Comparison of ENCODE assay signal across 8 cellular contexts in the genomic region with DNA sequence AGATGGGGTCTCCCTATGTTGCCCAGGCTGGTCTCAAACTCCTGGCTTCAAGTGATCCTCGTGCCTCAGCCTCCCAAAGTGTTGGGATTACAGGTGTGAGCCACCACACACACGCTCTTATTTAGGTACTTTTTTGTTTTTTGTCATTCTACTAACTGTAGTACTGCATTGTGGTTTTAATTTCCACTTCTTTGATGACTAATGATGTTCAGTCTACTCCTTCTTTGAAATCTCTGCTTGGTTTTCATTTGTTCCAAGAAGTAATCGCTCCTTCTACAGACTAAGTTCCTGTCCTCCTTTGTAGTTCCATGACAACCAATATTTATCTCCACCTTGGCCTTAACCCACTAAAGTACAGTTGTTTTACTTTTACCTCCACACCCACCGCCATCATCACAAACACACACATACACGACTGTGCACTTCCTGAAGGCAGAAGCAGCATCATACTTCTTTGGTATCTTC. TPM values are rescaled to one million over a fixed set of nuclear protein-coding genes. Genes with fewer than 3 reads are reported as not detected.
DNase-seq lines count a peak whose midpoint lies in the region; ATAC-seq and TF ChIP-seq lines count a peak whose summit lies in the region.
"Had no signal": no experiment of that assay in that cellular context is flagged by ENCODE, and none has a peak within 500 bp of the region (broad histone marks: within the 10 kb centered on the region; RNA-seq: fewer than 3 reads in every experiment).

No MANE protein-coding gene starts in this region.

- H3K4me3 ChIP-seq in smooth muscle cell, result peak overlapping the region; percentile 50

- peak overlapping the region; percentile 93 for H2AFZ ChIP-seq in smooth muscle cell (ENCODE audit: low read depth)

- H3K9me3 Mint-ChIP-seq in IgD-negative memory B cell, result no peaks in the 10 kb centered on the region
- no peaks in the 10 kb centered on the region for H3K9me3 Mint-ChIP-seq in endothelial cell (ENCODE audit: unreplicated experiment)

- H3F3A ChIP-seq in smooth muscle cell (ENCODE audit: low read depth), result no peaks in the 10 kb centered on the region

- 91% methylated on average over 5 of the region's 5 CpGs for WGBS in smooth muscle cell (ENCODE audit: low lambda C conversion rate)

- no peaks in the 10 kb centered on the region for H3K27me3 ChIP-seq in smooth muscle cell (ENCODE audit: low read depth)

- no peak overlapping the region for H3K27ac ChIP-seq in smooth muscle cell (ENCODE audit: low read depth)

- peak overlapping the region in 3 of 4 donors; percentile 87 to 94 (median 94) for H3K4me3 Mint-ChIP-seq in IgD-negative memory B cell
- peak overlapping the region; percentile 85 for H3K4me3 Mint-ChIP-seq in endothelial cell (ENCODE audit: unreplicated experiment)

- H3K79me2 ChIP-seq in smooth muscle cell (ENCODE audit: low read depth), result no peaks in the 10 kb centered on the region

- H3K27me3 Mint-ChIP-seq in IgD-negative memory B cell (peaks cover 3% of the 10 kb centered on the region), endothelial cell (ENCODE audit: unreplicated experiment) (peaks cover 25% of the 10 kb centered on the region)

- H3K4me2 ChIP-seq in smooth muscle cell, result peak overlapping the region; percentile 92

- H4K20me1 ChIP-seq in smooth muscle cell (ENCODE audit: low read depth), result no peaks in the 10 kb centered on the region

- ATAC-seq in GM18868 (IDR thresholded peaks at IDR 0.05; ENCODE audit: unreplicated experiment) (no peak), HG03159 (IDR thresholded peaks at IDR 0.05; ENCODE audit: unreplicated experiment) (no peak), HG02763 (IDR thresholded peaks at IDR 0.05; ENCODE audit: unreplicated experiment) (no peak)

- H3K9me3 ChIP-seq in smooth muscle cell (replicated peaks; ENCODE audit: low read depth), result no peaks in the 10 kb centered on the region

- H3K36me3 Mint-ChIP-seq in IgD-negative memory B cell, result no peaks in the 10 kb centered on the region
- peaks cover 4% of the 10 kb centered on the region for H3K36me3 Mint-ChIP-seq in endothelial cell (ENCODE audit: low read depth, unreplicated experiment)

- TF ChIP-seq CTCF in endothelial cell (IDR thresholded peaks at IDR 0.05; ENCODE audit: unreplicated experiment), result no peak
- TF ChIP-seq CTCF in smooth muscle cell (IDR thresholded peaks at IDR 0.05; ENCODE audit: borderline replicate concordance, insufficient read depth, poor library complexity, severe bottlenecking), result no peak

- peak; percentile 43 for DNase-seq in activated CD4-positive, alpha-beta T cell treated with anti-CD3 and anti-CD28 coated beads for 48 hours
- DNase-seq in endothelial cell (ENCODE audit: low spot score) (no peak), smooth muscle cell (lab: John Stamatoyannopoulos, UW; ENCODE audit: unreplicated experiment) (no peak)
- DNase-seq: SHP77 had no signal

- no peaks in the 10 kb centered on the region for H3K36me3 ChIP-seq in smooth muscle cell (ENCODE audit: low read depth)

- peaks cover 16 to 21% (median 18%) of the 10 kb centered on the region in 3 donors for H3K4me1 Mint-ChIP-seq in IgD-negative memory B cell
- peaks cover 15% of the 10 kb centered on the region for H3K4me1 Mint-ChIP-seq in endothelial cell (ENCODE audit: unreplicated experiment)

- H3K4me1 ChIP-seq in smooth muscle cell (ENCODE audit: low read depth), result peaks cover 9% of the 10 kb centered on the region

- H3K27ac Mint-ChIP-seq in IgD-negative memory B cell (peak overlapping the region; percentile 83 to 94 (median 93)), endothelial cell (ENCODE audit: unreplicated experiment) (peak overlapping the region; percentile 34)

- H3K9ac ChIP-seq in smooth muscle cell (ENCODE audit: low read depth), result no peak overlapping the region

RNA-seq across cellular contexts. Expression of a gene that starts 0.5 kb away (rescaled TPM):
- polyA plus RNA-seq in IgD-negative memory B cell (0.28 TPM), smooth muscle cell (0.61 TPM in 1 of 2 replicates, not detected in the other)
- total RNA-seq in endothelial cell (ENCODE audit: unreplicated experiment) (0.62 TPM), smooth muscle cell (0.27 and 0.54 TPM in 2 replicates)

RNA-seq across cellular contexts. Expression of a gene that starts 9.0 kb away (rescaled TPM):
- polyA plus RNA-seq in IgD-negative memory B cell (4.6 TPM), smooth muscle cell (33.3 and 34.8 TPM in 2 replicates)
- total RNA-seq in endothelial cell (ENCODE audit: unreplicated experiment) (22.4 TPM), smooth muscle cell (20.5 and 21.3 TPM in 2 replicates)

RNA-seq across cellular contexts. Expression of a gene that starts 47.9 kb away (rescaled TPM):
- polyA plus RNA-seq in IgD-negative memory B cell (14.9 TPM), smooth muscle cell (2.3 and 5.6 TPM in 2 replicates)
- total RNA-seq in endothelial cell (ENCODE audit: unreplicated experiment) (13.7 TPM), smooth muscle cell (3.4 and 3.8 TPM in 2 replicates)
